ENCODE assay signal across 11 cellular contexts in the genomic region with DNA sequence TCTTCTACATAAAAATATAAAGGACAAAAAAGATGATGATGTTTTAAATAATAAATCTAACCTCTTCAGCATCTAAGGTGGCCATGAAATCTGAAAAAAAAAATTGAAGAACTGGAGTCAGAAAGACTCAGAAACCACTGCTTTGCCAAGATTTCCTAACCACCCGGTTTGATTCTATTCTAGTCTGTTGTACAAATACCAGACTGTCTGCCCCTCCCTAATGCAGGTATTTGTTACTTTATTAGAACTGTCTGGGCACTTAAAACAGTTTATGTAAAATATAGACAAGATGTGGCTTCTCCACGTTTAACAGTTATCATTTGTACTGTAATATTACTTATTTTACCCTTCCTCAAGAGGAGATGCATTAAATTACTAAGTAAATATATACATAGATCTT. TPM values are rescaled to one million over a fixed set of nuclear protein-coding genes. Genes with fewer than 3 reads are reported as not detected.
DNase-seq lines count a peak whose midpoint lies in the region; ATAC-seq and TF ChIP-seq lines count a peak whose summit lies in the region.
"Had no signal": no experiment of that assay in that cellular context is flagged by ENCODE, and none has a peak within 500 bp of the region (broad histone marks: within the 10 kb centered on the region; RNA-seq: fewer than 3 reads in every experiment).

No MANE protein-coding gene starts in this region.

- ATAC-seq in PC-3 (peak; percentile 34; the same call in 1 of the 2 replicates), GM21367 (IDR thresholded peaks at IDR 0.05; ENCODE audit: unreplicated experiment) (no peak), GM18907 (IDR thresholded peaks at IDR 0.05; ENCODE audit: unreplicated experiment) (no peak), GM21619 (IDR thresholded peaks at IDR 0.05; ENCODE audit: unreplicated experiment) (no peak)

- no peak overlapping the region for H3K27ac ChIP-seq in PC-3 (ENCODE audit: low read length)
- peak overlapping the region; percentile 70 for H3K27ac ChIP-seq in endodermal cell (ENCODE audit: low read depth, low read length)
- peak overlapping the region; percentile 13 to 45 for H3K27ac ChIP-seq in prostate gland

- CTCF ChIA-PET in PC-3 (lab: Charles Lee), result no interaction called here

- H3K9ac ChIP-seq in PC-3 (ENCODE audit: low read length) (no peak overlapping the region), endodermal cell (ENCODE audit: extremely low read depth, low read length, poor library complexity, severe bottlenecking) (no peak overlapping the region)

- no peaks in the 10 kb centered on the region for H3K36me3 Mint-ChIP-seq in endodermal cell (ENCODE audit: low read depth)
- H3K36me3 Mint-ChIP-seq: activated naive CD8-positive, alpha-beta T cell treated with anti-CD3 and anti-CD28 coated beads for 36 hours had no signal

- H3K27me3 Mint-ChIP-seq in endodermal cell (ENCODE audit: insufficient read depth), result no peaks in the 10 kb centered on the region
- H3K27me3 Mint-ChIP-seq: activated naive CD8-positive, alpha-beta T cell treated with anti-CD3 and anti-CD28 coated beads for 36 hours had no signal

- peaks cover 61% of the 10 kb centered on the region for H3K79me2 ChIP-seq in PC-3 (ENCODE audit: low read length)

- H3K4me1 Mint-ChIP-seq in endodermal cell, result peaks cover 45% of the 10 kb centered on the region

- POLR2A ChIA-PET in PC-3 (lab: Charles Lee; ENCODE audit: unreplicated experiment), result interaction anchor here (0.6 kb wide), 1 partner anchor 32 kb away, joined by 4 read pairs; no protein-coding TSS in a partner anchor

- 92% methylated on average over 1 of the region's 2 CpGs; no CpG with 5 or more reads in 1 of the 2 experiments for WGBS in endodermal cell (ENCODE audit: insufficient coverage in 1 of 2, insufficient read length in 1 of 2), 2 experiments
- 7% methylated on average over 2 of the region's 2 CpGs for WGBS in prostate gland

- H3K9me2 ChIP-seq in PC-3 (replicated peaks; ENCODE audit: low read length), result no peaks in the 10 kb centered on the region

- DNase-seq in AG10803 (ENCODE audit: low read depth), result peak; percentile 56
- peak; percentile 41 for DNase-seq in PC-3
- DNase-seq in endodermal cell, result no peak
- DNase-seq in prostate gland (ENCODE audit: low spot score), result peak; percentile 37
- no peak for DNase-seq in foreskin melanocyte
- DNase-seq: activated naive CD8-positive, alpha-beta T cell treated with anti-CD3 and anti-CD28 coated beads for 36 hours; NCI-H2107; stimulated activated CD4-positive, alpha-beta T cell treated with anti-CD3 and anti-CD28 coated beads, Interleukin-12 subunit alpha, Interleukin-12 subunit beta, amount 100 ng/mL, for 4 hours had no signal

- BruUV-seq in PC-3 (replicated peaks; lab: Mats Ljungman, UMichigan), result no TSS peak

- H3K4me1 ChIP-seq in PC-3 (ENCODE audit: insufficient read depth, low read length), result peaks cover 40% of the 10 kb centered on the region
- H3K4me1 ChIP-seq in endodermal cell (ENCODE audit: control insufficient read depth, insufficient read depth, low read length), result peaks cover 10% of the 10 kb centered on the region
- H3K4me1 ChIP-seq in prostate gland (replicated peaks), result peaks cover 11% of the 10 kb centered on the region

- intact Hi-C loops in PC-3 (cut with micrococcal nuclease) (no loop called here), prostate gland (cut with DNase I) (no loop called here)

- H3K4me3 ChIP-seq in AG10803 (ENCODE audit: low read length) (no peak overlapping the region), PC-3 (ENCODE audit: low read length) (no peak overlapping the region), endodermal cell (ENCODE audit: low read length) (no peak overlapping the region), prostate gland (no peak overlapping the region)

- TF ChIP-seq CTCF in AG10803 (conservative IDR thresholded peaks at IDR 0.05; ENCODE audit: low read length), result no peak
- TF ChIP-seq CTCF in PC-3 (conservative IDR thresholded peaks at IDR 0.05; ENCODE audit: low read depth, low read length), result no peak
- no peak for TF ChIP-seq CTCF in endodermal cell (conservative IDR thresholded peaks at IDR 0.05)
- TF ChIP-seq CTCF in prostate gland (IDR thresholded peaks at IDR 0.05), result no peak

- no peak overlapping the region for H3K27ac Mint-ChIP-seq in endodermal cell
- H3K27ac Mint-ChIP-seq: activated naive CD8-positive, alpha-beta T cell treated with anti-CD3 and anti-CD28 coated beads for 36 hours had no signal

- TF ChIP-seq POLR2A in prostate gland (IDR thresholded peaks at IDR 0.05), result no peak

- H3K36me3 ChIP-seq in PC-3 (ENCODE audit: low read depth, low read length) (no peaks in the 10 kb centered on the region), endodermal cell (ENCODE audit: control insufficient read depth, insufficient read depth, low read length) (no peaks in the 10 kb centered on the region), prostate gland (no peaks in the 10 kb centered on the region)

- peak overlapping the region; percentile 46; the same call in 1 of the 2 replicates for H3K4me2 ChIP-seq in PC-3 (ENCODE audit: low read length)

- H4K20me1 ChIP-seq in PC-3 (ENCODE audit: low read length), result no peaks in the 10 kb centered on the region

- H3K9me3 ChIP-seq in PC-3 (ENCODE audit: low read length), result no peaks in the 10 kb centered on the region
- H3K9me3 ChIP-seq in endodermal cell (ENCODE audit: control insufficient read depth, low read length), result no peaks in the 10 kb centered on the region
- H3K9me3 ChIP-seq in prostate gland, result no peaks in the 10 kb centered on the region

- H3K27me3 ChIP-seq in PC-3 (ENCODE audit: low read length) (no peaks in the 10 kb centered on the region), endodermal cell (ENCODE audit: control insufficient read depth, insufficient read depth, low read length, poor library complexity, severe bottlenecking) (no peaks in the 10 kb centered on the region), prostate gland (replicated peaks; ENCODE audit: insufficient read depth) (no peaks in the 10 kb centered on the region)

- no peaks in the 10 kb centered on the region for H3K9me3 Mint-ChIP-seq in endodermal cell
- H3K9me3 Mint-ChIP-seq: activated naive CD8-positive, alpha-beta T cell treated with anti-CD3 and anti-CD28 coated beads for 36 hours had no signal

- H2AFZ ChIP-seq in PC-3 (ENCODE audit: low read length), result no peak overlapping the region

- H3F3A ChIP-seq in PC-3 (ENCODE audit: low read length, unreplicated experiment), result peaks cover 4% of the 10 kb centered on the region

- H3K4me3 Mint-ChIP-seq in endodermal cell, result no peak overlapping the region
- H3K4me3 Mint-ChIP-seq: activated naive CD8-positive, alpha-beta T cell treated with anti-CD3 and anti-CD28 coated beads for 36 hours had no signal

RNA-seq across cellular contexts. Expression of gene UACA, which starts 48.8 kb away (rescaled TPM):
- total RNA-seq in PC-3 (2014; rRNA removed) (21.7 and 26.7 TPM in 2 replicates), endodermal cell (10 to 100 TPM; 49.7 to 67.1 TPM), prostate gland (10 to 100 TPM; 16.3 to 35.2 TPM)
- polyA plus RNA-seq in endodermal cell (2013, experiment 1 of 2), result 40.9 TPM
- polyA plus RNA-seq in endodermal cell (2013, experiment 2 of 2), result 41.7 TPM

Comparison
In these comparisons a context has a peak if more than half of its experiments do, and no peak if none do; other contexts are left out.
1. DNase-seq: peak in AG10803 (single experiment), PC-3 (single experiment) and prostate gland (single experiment); none in endodermal cell (single experiment) and foreskin melanocyte (single experiment).